In the genomic region with DNA sequence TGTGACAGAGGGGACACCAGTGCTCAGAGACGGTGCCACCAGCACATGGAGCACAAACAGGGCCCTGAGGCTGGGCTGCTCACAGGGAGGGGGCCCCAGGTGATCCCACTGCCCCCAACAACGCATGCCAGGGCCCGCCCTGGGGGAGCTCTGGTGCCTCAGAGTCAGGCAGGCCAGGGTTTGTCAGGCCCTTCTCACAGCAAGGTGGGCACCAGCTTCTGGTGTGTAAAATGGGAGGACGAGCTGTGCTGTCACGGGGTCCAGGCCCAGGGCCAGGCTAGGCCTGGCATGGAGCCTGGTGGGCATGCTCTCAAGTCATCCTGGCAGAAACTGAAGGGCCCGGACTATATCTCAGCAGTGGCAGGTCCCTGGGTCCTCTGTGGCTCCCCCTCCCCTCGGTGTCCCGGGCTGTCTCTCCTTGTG, we compare ENCODE assay signal across 18 cellular contexts. TPM values are rescaled to one million over a fixed set of nuclear protein-coding genes. Genes with fewer than 3 reads are reported as not detected.
DNase-seq lines count a peak whose midpoint lies in the region; ATAC-seq and FAIRE-seq lines count a peak whose summit lies in the region.
"Had no signal": no experiment of that assay in that cellular context is flagged by ENCODE, and none has a peak within 500 bp of the region (broad histone marks: within the 10 kb centered on the region; RNA-seq: fewer than 3 reads in every experiment).

No MANE protein-coding gene starts in this region.

- FAIRE-seq in HTR-8/SVneo (lab: Jason Lieb, UNC) = no peak

- no peak overlapping the region for H3K4me3 Mint-ChIP-seq in stimulated activated naive CD8-positive, alpha-beta T cell treated with anti-CD3 and anti-CD28 coated beads, Interleukin-15, Interleukin-2, amounts not matched to agents 100 ng/mL and 50 ng/mL, for 24 hours
- H3K4me3 Mint-ChIP-seq in stimulated activated naive CD8-positive, alpha-beta T cell treated with anti-CD3 and anti-CD28 coated beads, Interleukin-15, amount 100 ng/mL, for 72 hours = peak overlapping the region in 1 of 2 donors; percentile 77
- no peak overlapping the region for H3K4me3 Mint-ChIP-seq in activated naive CD8-positive, alpha-beta T cell treated with anti-CD3 and anti-CD28 coated beads for 36 hours
- H3K4me3 Mint-ChIP-seq in stimulated activated naive B cell treated with anti-CD40 and anti-IgM and Interleukin-4, amounts not matched to agents 10 μg/mL and 1 μg/mL and 100 μg/mL, for 72 hours = peak overlapping the region; percentile 60 to 67

- peaks cover 33% of the 10 kb centered on the region for H3K36me3 Mint-ChIP-seq in stimulated activated naive CD8-positive, alpha-beta T cell treated with anti-CD3 and anti-CD28 coated beads, Interleukin-15, Interleukin-2, amounts not matched to agents 100 ng/mL and 50 ng/mL, for 24 hours (ENCODE audit: low read depth)
- H3K36me3 Mint-ChIP-seq in activated naive CD8-positive, alpha-beta T cell treated with anti-CD3 and anti-CD28 coated beads for 36 hours = peaks cover 15% of the 10 kb centered on the region
- H3K36me3 Mint-ChIP-seq in stimulated activated naive B cell treated with anti-CD40 and anti-IgM and Interleukin-4, amounts not matched to agents 10 μg/mL and 1 μg/mL and 100 μg/mL, for 72 hours = peaks cover 64 to 86% of the 10 kb centered on the region in 2 donors

- peaks cover 29% of the 10 kb centered on the region for H3K4me1 Mint-ChIP-seq in stimulated activated naive CD8-positive, alpha-beta T cell treated with anti-CD3 and anti-CD28 coated beads, Interleukin-15, Interleukin-2, amounts not matched to agents 100 ng/mL and 50 ng/mL, for 24 hours (ENCODE audit: low read depth)
- peaks cover 55% of the 10 kb centered on the region for H3K4me1 Mint-ChIP-seq in stimulated activated naive CD8-positive, alpha-beta T cell treated with anti-CD3 and anti-CD28 coated beads, Interleukin-15, amount 100 ng/mL, for 72 hours
- H3K4me1 Mint-ChIP-seq in activated naive CD8-positive, alpha-beta T cell treated with anti-CD3 and anti-CD28 coated beads for 36 hours = peaks cover 27% of the 10 kb centered on the region
- peaks cover 31 to 43% of the 10 kb centered on the region in 2 donors for H3K4me1 Mint-ChIP-seq in stimulated activated naive B cell treated with anti-CD40 and anti-IgM and Interleukin-4, amounts not matched to agents 10 μg/mL and 1 μg/mL and 100 μg/mL, for 72 hours

- H3K27ac ChIP-seq in layer of hippocampus (ENCODE audit: low read depth, low read length) = peak overlapping the region; percentile 46
- H3K27ac ChIP-seq: brain microvascular endothelial cell, esophagus squamous epithelium, SJCRH30, transverse colon had no signal

- no peaks in the 10 kb centered on the region for H3K27me3 ChIP-seq in layer of hippocampus (ENCODE audit: control insufficient read depth, insufficient read depth, low read length)
- H3K27me3 ChIP-seq: brain microvascular endothelial cell, esophagus squamous epithelium, SJCRH30, transverse colon had no signal

- no peaks in the 10 kb centered on the region for H3K27me3 Mint-ChIP-seq in stimulated activated naive CD8-positive, alpha-beta T cell treated with anti-CD3 and anti-CD28 coated beads, Interleukin-15, Interleukin-2, amounts not matched to agents 100 ng/mL and 50 ng/mL, for 24 hours
- no peaks in the 10 kb centered on the region for H3K27me3 Mint-ChIP-seq in stimulated activated naive CD8-positive, alpha-beta T cell treated with anti-CD3 and anti-CD28 coated beads, Interleukin-15, amount 100 ng/mL, for 72 hours
- no peaks in the 10 kb centered on the region for H3K27me3 Mint-ChIP-seq in activated naive CD8-positive, alpha-beta T cell treated with anti-CD3 and anti-CD28 coated beads for 36 hours
- H3K27me3 Mint-ChIP-seq in stimulated activated naive B cell treated with anti-CD40 and anti-IgM and Interleukin-4, amounts not matched to agents 10 μg/mL and 1 μg/mL and 100 μg/mL, for 72 hours = no peaks in the 10 kb centered on the region

- peak overlapping the region; percentile 93 for H3K27ac Mint-ChIP-seq in stimulated activated naive CD8-positive, alpha-beta T cell treated with anti-CD3 and anti-CD28 coated beads, Interleukin-15, Interleukin-2, amounts not matched to agents 100 ng/mL and 50 ng/mL, for 24 hours
- peak overlapping the region in 1 of 2 donors; percentile 65 for H3K27ac Mint-ChIP-seq in stimulated activated naive CD8-positive, alpha-beta T cell treated with anti-CD3 and anti-CD28 coated beads, Interleukin-15, amount 100 ng/mL, for 72 hours
- peak overlapping the region; percentile 95 for H3K27ac Mint-ChIP-seq in activated naive CD8-positive, alpha-beta T cell treated with anti-CD3 and anti-CD28 coated beads for 36 hours
- H3K27ac Mint-ChIP-seq in stimulated activated naive B cell treated with anti-CD40 and anti-IgM and Interleukin-4, amounts not matched to agents 10 μg/mL and 1 μg/mL and 100 μg/mL, for 72 hours = peak overlapping the region; percentile 92

- ATAC-seq in stimulated activated naive CD8-positive, alpha-beta T cell treated with anti-CD3 and anti-CD28 coated beads, Interleukin-15, amount 100 ng/mL, for 72 hours = no peak
- ATAC-seq in stimulated activated naive B cell treated with anti-CD40 and anti-IgM and Interleukin-4, amounts not matched to agents 10 μg/mL and 1 μg/mL and 100 μg/mL, for 72 hours (replicated peaks) = no peak
- ATAC-seq in GM21717 (IDR thresholded peaks at IDR 0.05; ENCODE audit: unreplicated experiment) (no peak), GM21576 (IDR thresholded peaks at IDR 0.05; ENCODE audit: unreplicated experiment) (no peak)

- H3K9me3 Mint-ChIP-seq in stimulated activated naive CD8-positive, alpha-beta T cell treated with anti-CD3 and anti-CD28 coated beads, Interleukin-15, Interleukin-2, amounts not matched to agents 100 ng/mL and 50 ng/mL, for 24 hours = no peaks in the 10 kb centered on the region
- H3K9me3 Mint-ChIP-seq in stimulated activated naive CD8-positive, alpha-beta T cell treated with anti-CD3 and anti-CD28 coated beads, Interleukin-15, amount 100 ng/mL, for 72 hours = no peaks in the 10 kb centered on the region
- H3K9me3 Mint-ChIP-seq in activated naive CD8-positive, alpha-beta T cell treated with anti-CD3 and anti-CD28 coated beads for 36 hours = no peaks in the 10 kb centered on the region
- no peaks in the 10 kb centered on the region for H3K9me3 Mint-ChIP-seq in stimulated activated naive B cell treated with anti-CD40 and anti-IgM and Interleukin-4, amounts not matched to agents 10 μg/mL and 1 μg/mL and 100 μg/mL, for 72 hours
- H3K9me3 Mint-ChIP-seq: immature natural killer cell had no signal

- no peak for DNase-seq in stimulated activated naive CD8-positive, alpha-beta T cell treated with anti-CD3 and anti-CD28 coated beads, Interleukin-15, amount 100 ng/mL, for 72 hours
- DNase-seq in activated naive CD8-positive, alpha-beta T cell treated with anti-CD3 and anti-CD28 coated beads for 36 hours = no peak
- DNase-seq in stimulated activated naive B cell treated with anti-CD40 and anti-IgM and Interleukin-4, amounts not matched to agents 10 μg/mL and 1 μg/mL and 100 μg/mL, for 72 hours = no peak
- DNase-seq in HTR-8/SVneo (ENCODE audit: insufficient read length, low spot score) = no peak
- DNase-seq: activated gamma-delta T cell treated with Interleukin-2 at 50 U/mL for 16 hours, brain microvascular endothelial cell, esophagus squamous epithelium, glutamatergic neuron, MM.1S, NCI-H2029 treated with DMSO at 0.1 percent for 48 hours, NCI-H524, SJCRH30, transverse colon had no signal

RNA-seq across cellular contexts. Expression of gene PRRT1B, which starts 34.5 kb away (rescaled TPM):
- not detected for total RNA-seq in activated naive CD8-positive, alpha-beta T cell treated with anti-CD3 and anti-CD28 coated beads for 36 hours
- total RNA-seq: esophagus squamous epithelium, SJCRH30 had no signal

RNA-seq across cellular contexts. Expression of gene UCK1, which starts 48.7 kb away (rescaled TPM):
- 10 to 100 TPM; 22.1 to 23.0 TPM for total RNA-seq in activated naive CD8-positive, alpha-beta T cell treated with anti-CD3 and anti-CD28 coated beads for 36 hours

Comparison
In these comparisons a context has a peak if more than half of its experiments do, and no peak if none do; other contexts are left out.
1. H3K4me3 Mint-ChIP-seq: peak in stimulated activated naive B cell treated with anti-CD40 and anti-IgM and Interleukin-4, amounts not matched to agents 10 μg/mL and 1 μg/mL and 100 μg/mL, for 72 hours (2 of 2); none in stimulated activated naive CD8-positive, alpha-beta T cell treated with anti-CD3 and anti-CD28 coated beads, Interleukin-15, Interleukin-2, amounts not matched to agents 100 ng/mL and 50 ng/mL, for 24 hours (single experiment) and activated naive CD8-positive, alpha-beta T cell treated with anti-CD3 and anti-CD28 coated beads for 36 hours (single experiment).